In genomic region chr3:88408935-88409334, GRCh38 we compare ENCODE assay signal across 1 cellular context.
TF ChIP-seq lines count a peak whose summit lies in the region.

No MANE protein-coding gene starts in this region.

TF ChIP-seq in HEK293, 187 proteins besides CTCF, POLR2A, EP300 and RAD21 (continued from another document and continues in another):
- TF ChIP-seq, protein P1, sequence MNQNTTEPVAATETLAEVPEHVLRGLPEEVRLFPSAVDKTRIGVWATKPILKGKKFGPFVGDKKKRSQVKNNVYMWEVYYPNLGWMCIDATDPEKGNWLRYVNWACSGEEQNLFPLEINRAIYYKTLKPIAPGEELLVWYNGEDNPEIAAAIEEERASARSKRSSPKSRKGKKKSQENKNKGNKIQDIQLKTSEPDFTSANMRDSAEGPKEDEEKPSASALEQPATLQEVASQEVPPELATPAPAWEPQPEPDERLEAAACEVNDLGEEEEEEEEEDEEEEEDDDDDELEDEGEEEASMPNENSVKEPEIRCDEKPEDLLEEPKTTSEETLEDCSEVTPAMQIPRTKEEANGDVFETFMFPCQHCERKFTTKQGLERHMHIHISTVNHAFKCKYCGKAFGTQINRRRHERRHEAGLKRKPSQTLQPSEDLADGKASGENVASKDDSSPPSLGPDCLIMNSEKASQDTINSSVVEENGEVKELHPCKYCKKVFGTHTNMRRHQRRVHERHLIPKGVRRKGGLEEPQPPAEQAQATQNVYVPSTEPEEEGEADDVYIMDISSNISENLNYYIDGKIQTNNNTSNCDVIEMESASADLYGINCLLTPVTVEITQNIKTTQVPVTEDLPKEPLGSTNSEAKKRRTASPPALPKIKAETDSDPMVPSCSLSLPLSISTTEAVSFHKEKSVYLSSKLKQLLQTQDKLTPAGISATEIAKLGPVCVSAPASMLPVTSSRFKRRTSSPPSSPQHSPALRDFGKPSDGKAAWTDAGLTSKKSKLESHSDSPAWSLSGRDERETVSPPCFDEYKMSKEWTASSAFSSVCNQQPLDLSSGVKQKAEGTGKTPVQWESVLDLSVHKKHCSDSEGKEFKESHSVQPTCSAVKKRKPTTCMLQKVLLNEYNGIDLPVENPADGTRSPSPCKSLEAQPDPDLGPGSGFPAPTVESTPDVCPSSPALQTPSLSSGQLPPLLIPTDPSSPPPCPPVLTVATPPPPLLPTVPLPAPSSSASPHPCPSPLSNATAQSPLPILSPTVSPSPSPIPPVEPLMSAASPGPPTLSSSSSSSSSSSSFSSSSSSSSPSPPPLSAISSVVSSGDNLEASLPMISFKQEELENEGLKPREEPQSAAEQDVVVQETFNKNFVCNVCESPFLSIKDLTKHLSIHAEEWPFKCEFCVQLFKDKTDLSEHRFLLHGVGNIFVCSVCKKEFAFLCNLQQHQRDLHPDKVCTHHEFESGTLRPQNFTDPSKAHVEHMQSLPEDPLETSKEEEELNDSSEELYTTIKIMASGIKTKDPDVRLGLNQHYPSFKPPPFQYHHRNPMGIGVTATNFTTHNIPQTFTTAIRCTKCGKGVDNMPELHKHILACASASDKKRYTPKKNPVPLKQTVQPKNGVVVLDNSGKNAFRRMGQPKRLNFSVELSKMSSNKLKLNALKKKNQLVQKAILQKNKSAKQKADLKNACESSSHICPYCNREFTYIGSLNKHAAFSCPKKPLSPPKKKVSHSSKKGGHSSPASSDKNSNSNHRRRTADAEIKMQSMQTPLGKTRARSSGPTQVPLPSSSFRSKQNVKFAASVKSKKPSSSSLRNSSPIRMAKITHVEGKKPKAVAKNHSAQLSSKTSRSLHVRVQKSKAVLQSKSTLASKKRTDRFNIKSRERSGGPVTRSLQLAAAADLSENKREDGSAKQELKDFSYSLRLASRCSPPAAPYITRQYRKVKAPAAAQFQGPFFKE (tag by site-specific recombination; IDR thresholded peaks at IDR 0.05; ENCODE audit: borderline replicate concordance), result no peak
- TF ChIP-seq ZNF335 (tag by site-specific recombination; conservative IDR thresholded peaks at IDR 0.05), result no peak
- no peak for TF ChIP-seq ZNF155 (tag by site-specific recombination; IDR thresholded peaks at IDR 0.05)
- TF ChIP-seq, protein P2, sequence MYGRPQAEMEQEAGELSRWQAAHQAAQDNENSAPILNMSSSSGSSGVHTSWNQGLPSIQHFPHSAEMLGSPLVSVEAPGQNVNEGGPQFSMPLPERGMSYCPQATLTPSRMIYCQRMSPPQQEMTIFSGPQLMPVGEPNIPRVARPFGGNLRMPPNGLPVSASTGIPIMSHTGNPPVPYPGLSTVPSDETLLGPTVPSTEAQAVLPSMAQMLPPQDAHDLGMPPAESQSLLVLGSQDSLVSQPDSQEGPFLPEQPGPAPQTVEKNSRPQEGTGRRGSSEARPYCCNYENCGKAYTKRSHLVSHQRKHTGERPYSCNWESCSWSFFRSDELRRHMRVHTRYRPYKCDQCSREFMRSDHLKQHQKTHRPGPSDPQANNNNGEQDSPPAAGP (tag by site-specific recombination; IDR thresholded peaks at IDR 0.05), result no peak
- TF ChIP-seq KLF7 (tag by site-specific recombination; IDR thresholded peaks at IDR 0.05; ENCODE audit: borderline replicate concordance), result no peak
- no peak for TF ChIP-seq PBX3 (CRISPR knock-in tag; IDR thresholded peaks at IDR 0.05)
- TF ChIP-seq ZNF140 (tag by site-specific recombination; IDR thresholded peaks at IDR 0.05), result no peak
- TF ChIP-seq ZNF837 (tag by site-specific recombination; IDR thresholded peaks at IDR 0.05), result no peak
- TF ChIP-seq, protein P3, sequence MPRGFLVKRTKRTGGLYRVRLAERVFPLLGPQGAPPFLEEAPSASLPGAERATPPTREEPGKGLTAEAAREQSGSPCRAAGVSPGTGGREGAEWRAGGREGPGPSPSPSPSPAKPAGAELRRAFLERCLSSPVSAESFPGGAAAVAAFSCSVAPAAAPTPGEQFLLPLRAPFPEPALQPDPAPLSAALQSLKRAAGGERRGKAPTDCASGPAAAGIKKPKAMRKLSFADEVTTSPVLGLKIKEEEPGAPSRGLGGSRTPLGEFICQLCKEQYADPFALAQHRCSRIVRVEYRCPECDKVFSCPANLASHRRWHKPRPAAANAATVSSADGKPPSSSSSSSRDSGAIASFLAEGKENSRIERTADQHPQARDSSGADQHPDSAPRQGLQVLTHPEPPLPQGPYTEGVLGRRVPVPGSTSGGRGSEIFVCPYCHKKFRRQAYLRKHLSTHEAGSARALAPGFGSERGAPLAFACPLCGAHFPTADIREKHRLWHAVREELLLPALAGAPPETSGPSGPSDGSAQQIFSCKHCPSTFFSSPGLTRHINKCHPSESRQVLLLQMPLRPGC (tag by site-specific recombination; IDR thresholded peaks at IDR 0.05), result peak; percentile 49; the same call in 1 of the 2 replicates
- TF ChIP-seq SALL2 (tag by site-specific recombination; IDR thresholded peaks at IDR 0.05; ENCODE audit: borderline replicate concordance), result no peak
- no peak for TF ChIP-seq KLF1 (tag by site-specific recombination; IDR thresholded peaks at IDR 0.05)
- TF ChIP-seq RBAK (tag by site-specific recombination; IDR thresholded peaks at IDR 0.05), result no peak
- TF ChIP-seq ZSCAN5A (tag by site-specific recombination; IDR thresholded peaks at IDR 0.05), result no peak
- TF ChIP-seq, protein P4, sequence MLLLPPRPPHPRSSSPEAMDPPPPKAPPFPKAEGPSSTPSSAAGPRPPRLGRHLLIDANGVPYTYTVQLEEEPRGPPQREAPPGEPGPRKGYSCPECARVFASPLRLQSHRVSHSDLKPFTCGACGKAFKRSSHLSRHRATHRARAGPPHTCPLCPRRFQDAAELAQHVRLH (tag by site-specific recombination; IDR thresholded peaks at IDR 0.05), result no peak
- peak; percentile 92 for TF ChIP-seq SP7 (tag by site-specific recombination; IDR thresholded peaks at IDR 0.05)
- no peak for TF ChIP-seq ZNF747 (tag by site-specific recombination; IDR thresholded peaks at IDR 0.05)
- peak; percentile 58; the same call in 1 of the 2 replicates for TF ChIP-seq WT1 (tag by site-specific recombination; IDR thresholded peaks at IDR 0.05)
- no peak for TF ChIP-seq ZNF202 (tag by site-specific recombination; IDR thresholded peaks at IDR 0.05; ENCODE audit: borderline replicate concordance)
- TF ChIP-seq ZNF549 (tag by site-specific recombination; IDR thresholded peaks at IDR 0.05), result no peak
- TF ChIP-seq TCF7L2 (IDR thresholded peaks at IDR 0.05; ENCODE audit: borderline replicate concordance, low read depth, low read length), result no peak; the same call in 1 of the 2 replicates
- no peak for TF ChIP-seq ZNF776 (tag by site-specific recombination; IDR thresholded peaks at IDR 0.05; ENCODE audit: borderline replicate concordance)
- TF ChIP-seq GLI2 (tag by site-specific recombination; IDR thresholded peaks at IDR 0.05; ENCODE audit: borderline replicate concordance, low read depth), result peak; percentile 39; the same call in 1 of the 2 replicates
- no peak for TF ChIP-seq ZNF292 (tag by site-specific recombination; IDR thresholded peaks at IDR 0.05; ENCODE audit: borderline replicate concordance, low read depth)
- no peak for TF ChIP-seq ZNF146 (tag by site-specific recombination; IDR thresholded peaks at IDR 0.05)
- peak; percentile 59; the same call in 1 of the 2 replicates for TF ChIP-seq BCL11A (tag by site-specific recombination; IDR thresholded peaks at IDR 0.05; ENCODE audit: low read depth)
- TF ChIP-seq ZNF112 (tag by site-specific recombination; IDR thresholded peaks at IDR 0.05), result no peak
- no peak for TF ChIP-seq ZNF473 (tag by site-specific recombination; IDR thresholded peaks at IDR 0.05)
- peak; percentile 52 for TF ChIP-seq ZNF629 (tag by site-specific recombination; IDR thresholded peaks at IDR 0.05)
- no peak for TF ChIP-seq MEIS1 (CRISPR knock-in tag; IDR thresholded peaks at IDR 0.05; ENCODE audit: borderline replicate concordance)
- no peak for TF ChIP-seq ZNF624 (tag by site-specific recombination; IDR thresholded peaks at IDR 0.05)
- no peak for TF ChIP-seq ZNF596 (tag by site-specific recombination; IDR thresholded peaks at IDR 0.05)
- TF ChIP-seq ZBTB7A (tag by site-specific recombination; IDR thresholded peaks at IDR 0.05; ENCODE audit: low read depth), result no peak
- peak; percentile 69 for TF ChIP-seq KLF8 (tag by site-specific recombination; IDR thresholded peaks at IDR 0.05)
- TF ChIP-seq GLIS1 (tag by site-specific recombination; IDR thresholded peaks at IDR 0.05), result peak; percentile 28; the same call in 1 of the 2 replicates
- TF ChIP-seq SP2 (tag by site-specific recombination; IDR thresholded peaks at IDR 0.05), result no peak
- TF ChIP-seq ZNF274 (IDR thresholded peaks at IDR 0.05; ENCODE audit: low read length), result no peak
- no peak for TF ChIP-seq ZNF274 (tag by site-specific recombination; IDR thresholded peaks at IDR 0.05; ENCODE audit: borderline replicate concordance)
- TF ChIP-seq, protein P5, sequence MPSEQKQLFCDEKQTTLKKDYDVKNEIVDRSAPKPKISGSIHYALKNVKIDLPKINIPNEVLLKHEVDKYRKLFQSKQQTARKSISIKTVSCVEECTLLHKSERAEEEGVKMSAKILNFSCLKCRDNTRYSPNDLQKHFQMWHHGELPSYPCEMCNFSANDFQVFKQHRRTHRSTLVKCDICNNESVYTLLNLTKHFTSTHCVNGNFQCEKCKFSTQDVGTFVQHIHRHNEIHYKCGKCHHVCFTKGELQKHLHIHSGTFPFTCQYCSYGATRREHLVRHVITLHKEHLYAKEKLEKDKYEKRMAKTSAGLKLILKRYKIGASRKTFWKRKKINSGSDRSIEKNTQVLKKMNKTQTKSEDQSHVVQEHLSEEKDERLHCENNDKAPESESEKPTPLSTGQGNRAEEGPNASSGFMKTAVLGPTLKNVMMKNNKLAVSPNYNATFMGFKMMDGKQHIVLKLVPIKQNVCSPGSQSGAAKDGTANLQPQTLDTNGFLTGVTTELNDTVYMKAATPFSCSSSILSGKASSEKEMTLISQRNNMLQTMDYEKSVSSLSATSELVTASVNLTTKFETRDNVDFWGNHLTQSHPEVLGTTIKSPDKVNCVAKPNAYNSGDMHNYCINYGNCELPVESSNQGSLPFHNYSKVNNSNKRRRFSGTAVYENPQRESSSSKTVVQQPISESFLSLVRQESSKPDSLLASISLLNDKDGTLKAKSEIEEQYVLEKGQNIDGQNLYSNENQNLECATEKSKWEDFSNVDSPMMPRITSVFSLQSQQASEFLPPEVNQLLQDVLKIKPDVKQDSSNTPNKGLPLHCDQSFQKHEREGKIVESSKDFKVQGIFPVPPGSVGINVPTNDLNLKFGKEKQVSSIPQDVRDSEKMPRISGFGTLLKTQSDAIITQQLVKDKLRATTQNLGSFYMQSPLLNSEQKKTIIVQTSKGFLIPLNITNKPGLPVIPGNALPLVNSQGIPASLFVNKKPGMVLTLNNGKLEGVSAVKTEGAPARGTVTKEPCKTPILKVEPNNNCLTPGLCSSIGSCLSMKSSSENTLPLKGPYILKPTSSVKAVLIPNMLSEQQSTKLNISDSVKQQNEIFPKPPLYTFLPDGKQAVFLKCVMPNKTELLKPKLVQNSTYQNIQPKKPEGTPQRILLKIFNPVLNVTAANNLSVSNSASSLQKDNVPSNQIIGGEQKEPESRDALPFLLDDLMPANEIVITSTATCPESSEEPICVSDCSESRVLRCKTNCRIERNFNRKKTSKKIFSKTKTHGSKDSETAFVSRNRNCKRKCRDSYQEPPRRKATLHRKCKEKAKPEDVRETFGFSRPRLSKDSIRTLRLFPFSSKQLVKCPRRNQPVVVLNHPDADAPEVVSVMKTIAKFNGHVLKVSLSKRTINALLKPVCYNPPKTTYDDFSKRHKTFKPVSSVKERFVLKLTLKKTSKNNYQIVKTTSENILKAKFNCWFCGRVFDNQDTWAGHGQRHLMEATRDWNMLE (tag by site-specific recombination; conservative IDR thresholded peaks at IDR 0.05; ENCODE audit: low read depth), result no peak
- TF ChIP-seq ZNF37A (tag by site-specific recombination; IDR thresholded peaks at IDR 0.05), result no peak
- TF ChIP-seq ZBTB44 (tag by site-specific recombination; IDR thresholded peaks at IDR 0.05), result peak; percentile 82
- 0 out of 2 replicates have a peak, but pooled peaks have one; percentile 33 for TF ChIP-seq ZNF391 (tag by site-specific recombination; IDR thresholded peaks at IDR 0.05; ENCODE audit: borderline replicate concordance, low read depth)
- no peak for TF ChIP-seq ZNF341 (tag by site-specific recombination; IDR thresholded peaks at IDR 0.05; ENCODE audit: low read depth)
- TF ChIP-seq ZNF621 (tag by site-specific recombination; IDR thresholded peaks at IDR 0.05), result no peak
- TF ChIP-seq ZNF433 (tag by site-specific recombination; IDR thresholded peaks at IDR 0.05; ENCODE audit: low read depth), result no peak
- no peak for TF ChIP-seq ZNF248 (tag by site-specific recombination; IDR thresholded peaks at IDR 0.05)
- peak; percentile 82 for TF ChIP-seq IKZF3 (tag by site-specific recombination; IDR thresholded peaks at IDR 0.05)
